In the genomic region with DNA sequence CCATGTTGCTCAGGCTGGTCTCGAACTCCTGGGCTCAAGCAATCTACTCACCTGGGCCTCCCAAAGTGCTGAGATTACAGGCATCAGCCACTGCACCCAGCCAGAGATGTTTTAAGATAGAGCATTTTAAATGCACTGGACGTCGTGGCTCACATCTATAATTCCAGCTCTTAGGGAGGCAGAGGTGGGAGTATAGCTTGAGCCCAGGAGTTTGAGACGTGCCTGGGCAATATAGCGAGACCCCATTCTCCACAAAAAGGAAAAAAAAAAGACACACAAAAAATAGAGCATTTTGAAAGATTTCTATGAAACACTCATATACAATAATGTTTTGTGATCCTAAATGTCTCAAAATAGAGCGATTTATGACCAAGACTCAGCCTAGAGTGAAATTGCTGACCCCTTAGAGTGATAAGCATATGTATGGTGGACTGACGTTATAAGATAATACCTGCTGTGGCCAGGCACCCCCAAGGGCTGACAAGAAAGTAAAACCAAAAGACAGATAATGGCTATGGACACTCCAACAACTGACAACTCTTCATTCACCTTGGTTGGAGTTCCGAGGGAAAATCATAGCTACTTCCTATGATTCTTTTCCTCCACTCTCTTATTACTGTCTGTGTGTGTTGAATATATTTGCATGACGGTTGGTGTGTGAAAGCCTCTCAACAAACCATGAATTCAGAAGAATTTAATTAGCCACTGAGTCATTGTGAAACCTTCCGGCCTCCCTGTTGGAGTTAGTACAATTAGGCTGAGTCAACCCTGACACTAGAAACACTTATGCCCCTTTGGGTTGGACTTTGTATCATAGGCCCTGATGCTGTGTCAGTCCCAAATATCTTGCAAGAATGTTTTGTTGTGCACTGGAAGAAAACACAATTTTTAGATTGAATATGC, we compare ENCODE assay signal across 1 cellular context.
A peak's percentile ranks its signal among the peaks of the same experiment; 100 is the strongest.
TF ChIP-seq lines count a peak whose summit lies in the region.

No MANE protein-coding gene starts in this region.

TF ChIP-seq in K562, 482 proteins besides CTCF, POLR2A, EP300 and RAD21 (continued from another document and continues in another):
- no peak for TF ChIP-seq ILK (tag; IDR thresholded peaks at IDR 0.05; ENCODE audit: borderline replicate concordance, low read depth)
- TF ChIP-seq, protein P1, sequence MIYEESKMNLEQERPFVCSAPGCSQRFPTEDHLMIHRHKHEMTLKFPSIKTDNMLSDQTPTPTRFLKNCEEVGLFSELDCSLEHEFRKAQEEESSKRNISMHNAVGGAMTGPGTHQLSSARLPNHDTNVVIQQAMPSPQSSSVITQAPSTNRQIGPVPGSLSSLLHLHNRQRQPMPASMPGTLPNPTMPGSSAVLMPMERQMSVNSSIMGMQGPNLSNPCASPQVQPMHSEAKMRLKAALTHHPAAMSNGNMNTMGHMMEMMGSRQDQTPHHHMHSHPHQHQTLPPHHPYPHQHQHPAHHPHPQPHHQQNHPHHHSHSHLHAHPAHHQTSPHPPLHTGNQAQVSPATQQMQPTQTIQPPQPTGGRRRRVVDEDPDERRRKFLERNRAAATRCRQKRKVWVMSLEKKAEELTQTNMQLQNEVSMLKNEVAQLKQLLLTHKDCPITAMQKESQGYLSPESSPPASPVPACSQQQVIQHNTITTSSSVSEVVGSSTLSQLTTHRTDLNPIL (CRISPR knock-in tag; IDR thresholded peaks at IDR 0.05): no peak
- TF ChIP-seq ZNF436 (CRISPR knock-in tag; IDR thresholded peaks at IDR 0.05): no peak
- peak; percentile 62 for TF ChIP-seq POLR2AphosphoS5 (IDR thresholded peaks at IDR 0.05; ENCODE audit: control insufficient read depth, insufficient read depth, low read depth, low read length)
- no peak for TF ChIP-seq BRCA1 (IDR thresholded peaks at IDR 0.05)
- TF ChIP-seq BRCA1 (CRISPR knock-in tag; IDR thresholded peaks at IDR 0.05): no peak
- TF ChIP-seq, protein P2, sequence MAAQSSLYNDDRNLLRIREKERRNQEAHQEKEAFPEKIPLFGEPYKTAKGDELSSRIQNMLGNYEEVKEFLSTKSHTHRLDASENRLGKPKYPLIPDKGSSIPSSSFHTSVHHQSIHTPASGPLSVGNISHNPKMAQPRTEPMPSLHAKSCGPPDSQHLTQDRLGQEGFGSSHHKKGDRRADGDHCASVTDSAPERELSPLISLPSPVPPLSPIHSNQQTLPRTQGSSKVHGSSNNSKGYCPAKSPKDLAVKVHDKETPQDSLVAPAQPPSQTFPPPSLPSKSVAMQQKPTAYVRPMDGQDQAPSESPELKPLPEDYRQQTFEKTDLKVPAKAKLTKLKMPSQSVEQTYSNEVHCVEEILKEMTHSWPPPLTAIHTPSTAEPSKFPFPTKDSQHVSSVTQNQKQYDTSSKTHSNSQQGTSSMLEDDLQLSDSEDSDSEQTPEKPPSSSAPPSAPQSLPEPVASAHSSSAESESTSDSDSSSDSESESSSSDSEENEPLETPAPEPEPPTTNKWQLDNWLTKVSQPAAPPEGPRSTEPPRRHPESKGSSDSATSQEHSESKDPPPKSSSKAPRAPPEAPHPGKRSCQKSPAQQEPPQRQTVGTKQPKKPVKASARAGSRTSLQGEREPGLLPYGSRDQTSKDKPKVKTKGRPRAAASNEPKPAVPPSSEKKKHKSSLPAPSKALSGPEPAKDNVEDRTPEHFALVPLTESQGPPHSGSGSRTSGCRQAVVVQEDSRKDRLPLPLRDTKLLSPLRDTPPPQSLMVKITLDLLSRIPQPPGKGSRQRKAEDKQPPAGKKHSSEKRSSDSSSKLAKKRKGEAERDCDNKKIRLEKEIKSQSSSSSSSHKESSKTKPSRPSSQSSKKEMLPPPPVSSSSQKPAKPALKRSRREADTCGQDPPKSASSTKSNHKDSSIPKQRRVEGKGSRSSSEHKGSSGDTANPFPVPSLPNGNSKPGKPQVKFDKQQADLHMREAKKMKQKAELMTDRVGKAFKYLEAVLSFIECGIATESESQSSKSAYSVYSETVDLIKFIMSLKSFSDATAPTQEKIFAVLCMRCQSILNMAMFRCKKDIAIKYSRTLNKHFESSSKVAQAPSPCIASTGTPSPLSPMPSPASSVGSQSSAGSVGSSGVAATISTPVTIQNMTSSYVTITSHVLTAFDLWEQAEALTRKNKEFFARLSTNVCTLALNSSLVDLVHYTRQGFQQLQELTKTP (IDR thresholded peaks at IDR 0.05; ENCODE audit: low read depth in 1 of 2, partially characterized antibody in 2 of 2): peak in 1 of 2 experiments; percentile 28
- TF ChIP-seq MBD2 (IDR thresholded peaks at IDR 0.05; ENCODE audit: borderline replicate concordance, low read depth): peak; percentile 62
- TF ChIP-seq ZNF644 (tag; IDR thresholded peaks at IDR 0.05; ENCODE audit: low read depth): no peak
- no peak for TF ChIP-seq ZNF431 (CRISPR knock-in tag; IDR thresholded peaks at IDR 0.05)
- TF ChIP-seq, protein P3, sequence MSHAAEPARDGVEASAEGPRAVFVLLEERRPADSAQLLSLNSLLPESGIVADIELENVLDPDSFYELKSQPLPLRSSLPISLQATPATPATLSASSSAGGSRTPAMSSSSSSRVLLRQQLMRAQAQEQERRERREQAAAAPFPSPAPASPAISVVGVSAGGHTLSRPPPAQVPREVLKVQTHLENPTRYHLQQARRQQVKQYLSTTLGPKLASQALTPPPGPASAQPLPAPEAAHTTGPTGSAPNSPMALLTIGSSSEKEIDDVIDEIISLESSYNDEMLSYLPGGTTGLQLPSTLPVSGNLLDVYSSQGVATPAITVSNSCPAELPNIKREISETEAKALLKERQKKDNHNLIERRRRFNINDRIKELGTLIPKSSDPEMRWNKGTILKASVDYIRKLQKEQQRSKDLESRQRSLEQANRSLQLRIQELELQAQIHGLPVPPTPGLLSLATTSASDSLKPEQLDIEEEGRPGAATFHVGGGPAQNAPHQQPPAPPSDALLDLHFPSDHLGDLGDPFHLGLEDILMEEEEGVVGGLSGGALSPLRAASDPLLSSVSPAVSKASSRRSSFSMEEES (CRISPR knock-in tag; IDR thresholded peaks at IDR 0.05): no peak
- no peak for TF ChIP-seq CTBP1 (IDR thresholded peaks at IDR 0.05; ENCODE audit: borderline replicate concordance)
- peak; percentile 79 for TF ChIP-seq TCF3 (CRISPR knock-in tag; IDR thresholded peaks at IDR 0.05)
- no peak for TF ChIP-seq NR2C2 (CRISPR knock-in tag; IDR thresholded peaks at IDR 0.05)
- peak; percentile 12; the same call in 1 of the 2 replicates for TF ChIP-seq NR2C2 (tag; IDR thresholded peaks at IDR 0.05)
- TF ChIP-seq SP1 (CRISPR knock-in tag; IDR thresholded peaks at IDR 0.05): no peak
- TF ChIP-seq, protein P4, sequence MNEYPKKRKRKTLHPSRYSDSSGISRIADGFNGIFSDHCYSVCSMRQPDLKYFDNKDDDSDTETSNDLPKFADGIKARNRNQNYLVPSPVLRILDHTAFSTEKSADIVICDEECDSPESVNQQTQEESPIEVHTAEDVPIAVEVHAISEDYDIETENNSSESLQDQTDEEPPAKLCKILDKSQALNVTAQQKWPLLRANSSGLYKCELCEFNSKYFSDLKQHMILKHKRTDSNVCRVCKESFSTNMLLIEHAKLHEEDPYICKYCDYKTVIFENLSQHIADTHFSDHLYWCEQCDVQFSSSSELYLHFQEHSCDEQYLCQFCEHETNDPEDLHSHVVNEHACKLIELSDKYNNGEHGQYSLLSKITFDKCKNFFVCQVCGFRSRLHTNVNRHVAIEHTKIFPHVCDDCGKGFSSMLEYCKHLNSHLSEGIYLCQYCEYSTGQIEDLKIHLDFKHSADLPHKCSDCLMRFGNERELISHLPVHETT (CRISPR knock-in tag; conservative IDR thresholded peaks at IDR 0.05 in 1 of 2, IDR thresholded peaks at IDR 0.05 in 1 of 2): no peak
- TF ChIP-seq NCOR1 (IDR thresholded peaks at IDR 0.05): peak; percentile 72
- no peak for TF ChIP-seq HDAC8 (tag; IDR thresholded peaks at IDR 0.05)
- no peak for TF ChIP-seq HDAC1 (IDR thresholded peaks at IDR 0.05)
- TF ChIP-seq, protein P5, sequence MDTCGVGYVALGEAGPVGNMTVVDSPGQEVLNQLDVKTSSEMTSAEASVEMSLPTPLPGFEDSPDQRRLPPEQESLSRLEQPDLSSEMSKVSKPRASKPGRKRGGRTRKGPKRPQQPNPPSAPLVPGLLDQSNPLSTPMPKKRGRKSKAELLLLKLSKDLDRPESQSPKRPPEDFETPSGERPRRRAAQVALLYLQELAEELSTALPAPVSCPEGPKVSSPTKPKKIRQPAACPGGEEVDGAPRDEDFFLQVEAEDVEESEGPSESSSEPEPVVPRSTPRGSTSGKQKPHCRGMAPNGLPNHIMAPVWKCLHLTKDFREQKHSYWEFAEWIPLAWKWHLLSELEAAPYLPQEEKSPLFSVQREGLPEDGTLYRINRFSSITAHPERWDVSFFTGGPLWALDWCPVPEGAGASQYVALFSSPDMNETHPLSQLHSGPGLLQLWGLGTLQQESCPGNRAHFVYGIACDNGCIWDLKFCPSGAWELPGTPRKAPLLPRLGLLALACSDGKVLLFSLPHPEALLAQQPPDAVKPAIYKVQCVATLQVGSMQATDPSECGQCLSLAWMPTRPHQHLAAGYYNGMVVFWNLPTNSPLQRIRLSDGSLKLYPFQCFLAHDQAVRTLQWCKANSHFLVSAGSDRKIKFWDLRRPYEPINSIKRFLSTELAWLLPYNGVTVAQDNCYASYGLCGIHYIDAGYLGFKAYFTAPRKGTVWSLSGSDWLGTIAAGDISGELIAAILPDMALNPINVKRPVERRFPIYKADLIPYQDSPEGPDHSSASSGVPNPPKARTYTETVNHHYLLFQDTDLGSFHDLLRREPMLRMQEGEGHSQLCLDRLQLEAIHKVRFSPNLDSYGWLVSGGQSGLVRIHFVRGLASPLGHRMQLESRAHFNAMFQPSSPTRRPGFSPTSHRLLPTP (IDR thresholded peaks at IDR 0.05; ENCODE audit: borderline replicate concordance, extremely low read depth, insufficient read length): no peak
- no peak for TF ChIP-seq ZNF584 (CRISPR knock-in tag; IDR thresholded peaks at IDR 0.05; ENCODE audit: low read depth)
- no peak for TF ChIP-seq ZNF583 (CRISPR knock-in tag; IDR thresholded peaks at IDR 0.05)
- no peak for TF ChIP-seq ZSCAN32 (CRISPR knock-in tag; IDR thresholded peaks at IDR 0.05)
- no peak for TF ChIP-seq E2F3 (CRISPR knock-in tag; IDR thresholded peaks at IDR 0.05)
- TF ChIP-seq U2AF2 (optimal IDR thresholded peaks at IDR 0.05; ENCODE audit: low read depth, low read length): no peak
- no peak for TF ChIP-seq KDM2B (CRISPR knock-in tag; IDR thresholded peaks at IDR 0.05)
- TF ChIP-seq RFX5 (IDR thresholded peaks at IDR 0.05; ENCODE audit: low read depth, low read length): no peak
- no peak for TF ChIP-seq SMAD4 (CRISPR knock-in tag; conservative IDR thresholded peaks at IDR 0.05)
- TF ChIP-seq DACH1 (IDR thresholded peaks at IDR 0.05; ENCODE audit: partially characterized antibody): no peak
- no peak for TF ChIP-seq ARNT (IDR thresholded peaks at IDR 0.05)
- TF ChIP-seq, protein P6, sequence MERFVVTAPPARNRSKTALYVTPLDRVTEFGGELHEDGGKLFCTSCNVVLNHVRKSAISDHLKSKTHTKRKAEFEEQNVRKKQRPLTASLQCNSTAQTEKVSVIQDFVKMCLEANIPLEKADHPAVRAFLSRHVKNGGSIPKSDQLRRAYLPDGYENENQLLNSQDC (CRISPR knock-in tag; IDR thresholded peaks at IDR 0.05): no peak
- TF ChIP-seq ZKSCAN3 (CRISPR knock-in tag; IDR thresholded peaks at IDR 0.05): no peak
- no peak for TF ChIP-seq ZBTB1 (CRISPR knock-in tag; IDR thresholded peaks at IDR 0.05; ENCODE audit: borderline replicate concordance, low read depth)
- no peak for TF ChIP-seq SIN3A (IDR thresholded peaks at IDR 0.05; ENCODE audit: borderline replicate concordance in 2 of 2, control insufficient read depth in 1 of 2, low read depth in 2 of 2, low read length in 2 of 2)
- TF ChIP-seq YBX1 (IDR thresholded peaks at IDR 0.05): no peak
- TF ChIP-seq LARP7 (IDR thresholded peaks at IDR 0.05): no peak
- TF ChIP-seq ZNF785 (CRISPR knock-in tag; IDR thresholded peaks at IDR 0.05): no peak
- 0 out of 2 replicates have a peak, but pooled peaks have one; percentile 29 for TF ChIP-seq MYNN (IDR thresholded peaks at IDR 0.05)
- no peak for TF ChIP-seq MYNN (CRISPR knock-in tag; IDR thresholded peaks at IDR 0.05)
- TF ChIP-seq RCOR1 (IDR thresholded peaks at IDR 0.05; ENCODE audit: borderline replicate concordance in 1 of 2, low read depth in 2 of 2, low read length in 2 of 2): peak in 1 of 2 experiments; percentile 29; a peak in 1 of 4 replicates
- 0 out of 2 replicates have a peak, but pooled peaks have one; percentile 39 for TF ChIP-seq SMARCC2 (IDR thresholded peaks at IDR 0.05; ENCODE audit: low read depth)
- TF ChIP-seq XRCC5 (IDR thresholded peaks at IDR 0.05; ENCODE audit: low read depth, low read length): no peak
- no peak for TF ChIP-seq MEF2A (IDR thresholded peaks at IDR 0.05; ENCODE audit: control insufficient read depth, low read depth, low read length)
- TF ChIP-seq FOS (IDR thresholded peaks at IDR 0.05; ENCODE audit: extremely low read depth, insufficient read length): no peak
- TF ChIP-seq CREM (IDR thresholded peaks at IDR 0.05; ENCODE audit: low read depth): peak; percentile 49; the same call in 1 of the 2 replicates
- TF ChIP-seq ZNF282 (CRISPR knock-in tag; IDR thresholded peaks at IDR 0.05): no peak
- TF ChIP-seq STAT5A (IDR thresholded peaks at IDR 0.05; ENCODE audit: borderline replicate concordance, low read length): peak; percentile 62
- TF ChIP-seq, protein P7, sequence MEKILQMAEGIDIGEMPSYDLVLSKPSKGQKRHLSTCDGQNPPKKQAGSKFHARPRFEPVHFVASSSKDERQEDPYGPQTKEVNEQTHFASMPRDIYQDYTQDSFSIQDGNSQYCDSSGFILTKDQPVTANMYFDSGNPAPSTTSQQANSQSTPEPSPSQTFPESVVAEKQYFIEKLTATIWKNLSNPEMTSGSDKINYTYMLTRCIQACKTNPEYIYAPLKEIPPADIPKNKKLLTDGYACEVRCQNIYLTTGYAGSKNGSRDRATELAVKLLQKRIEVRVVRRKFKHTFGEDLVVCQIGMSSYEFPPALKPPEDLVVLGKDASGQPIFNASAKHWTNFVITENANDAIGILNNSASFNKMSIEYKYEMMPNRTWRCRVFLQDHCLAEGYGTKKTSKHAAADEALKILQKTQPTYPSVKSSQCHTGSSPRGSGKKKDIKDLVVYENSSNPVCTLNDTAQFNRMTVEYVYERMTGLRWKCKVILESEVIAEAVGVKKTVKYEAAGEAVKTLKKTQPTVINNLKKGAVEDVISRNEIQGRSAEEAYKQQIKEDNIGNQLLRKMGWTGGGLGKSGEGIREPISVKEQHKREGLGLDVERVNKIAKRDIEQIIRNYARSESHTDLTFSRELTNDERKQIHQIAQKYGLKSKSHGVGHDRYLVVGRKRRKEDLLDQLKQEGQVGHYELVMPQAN (IDR thresholded peaks at IDR 0.05; ENCODE audit: borderline replicate concordance): no peak
- no peak for TF ChIP-seq PHF8 (IDR thresholded peaks at IDR 0.05; ENCODE audit: borderline replicate concordance, low read length)
- TF ChIP-seq ZNF253 (CRISPR knock-in tag; conservative IDR thresholded peaks at IDR 0.05): no peak
- TF ChIP-seq DIDO1 (tag; IDR thresholded peaks at IDR 0.05; ENCODE audit: low read depth): no peak
- no peak for TF ChIP-seq RUNX1 (IDR thresholded peaks at IDR 0.05; ENCODE audit: low read depth)
- TF ChIP-seq ZNF445 (CRISPR knock-in tag; IDR thresholded peaks at IDR 0.05; ENCODE audit: low read depth): no peak
- TF ChIP-seq, protein P8, sequence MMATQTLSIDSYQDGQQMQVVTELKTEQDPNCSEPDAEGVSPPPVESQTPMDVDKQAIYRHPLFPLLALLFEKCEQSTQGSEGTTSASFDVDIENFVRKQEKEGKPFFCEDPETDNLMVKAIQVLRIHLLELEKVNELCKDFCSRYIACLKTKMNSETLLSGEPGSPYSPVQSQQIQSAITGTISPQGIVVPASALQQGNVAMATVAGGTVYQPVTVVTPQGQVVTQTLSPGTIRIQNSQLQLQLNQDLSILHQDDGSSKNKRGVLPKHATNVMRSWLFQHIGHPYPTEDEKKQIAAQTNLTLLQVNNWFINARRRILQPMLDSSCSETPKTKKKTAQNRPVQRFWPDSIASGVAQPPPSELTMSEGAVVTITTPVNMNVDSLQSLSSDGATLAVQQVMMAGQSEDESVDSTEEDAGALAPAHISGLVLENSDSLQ (IDR thresholded peaks at IDR 0.05): peak; percentile 72
- TF ChIP-seq BDP1 (IDR thresholded peaks at IDR 0.05; ENCODE audit: insufficient read depth, insufficient read length): no peak
- TF ChIP-seq HDGF (IDR thresholded peaks at IDR 0.05): no peak
